Comparison of ENCODE assay signal across 24 cellular contexts in the genomic region with DNA sequence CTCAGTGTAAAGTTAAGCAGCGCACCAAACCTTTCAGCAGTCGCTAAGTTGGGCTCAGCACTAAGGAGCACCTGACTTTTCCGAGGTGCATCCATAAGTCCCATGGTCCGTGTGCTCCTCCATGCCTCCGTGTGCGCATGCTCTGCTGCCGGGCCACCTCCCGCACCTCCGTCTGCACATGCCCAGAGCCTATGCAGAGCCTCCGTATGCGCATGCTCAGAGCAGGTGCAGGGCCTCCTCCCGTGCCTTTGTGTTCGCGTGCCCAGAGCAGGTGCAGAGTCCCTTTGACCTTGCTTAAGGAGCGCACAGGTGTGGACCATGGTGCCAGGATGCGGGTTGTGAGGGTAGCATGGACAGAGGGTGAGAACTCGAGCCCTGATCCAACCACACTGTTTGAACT. TPM values are rescaled to one million over a fixed set of nuclear protein-coding genes. Genes with fewer than 3 reads are reported as not detected.
DNase-seq lines count a peak whose midpoint lies in the region; ATAC-seq and TF ChIP-seq lines count a peak whose summit lies in the region.
"Had no signal": no experiment of that assay in that cellular context is flagged by ENCODE, and none has a peak within 500 bp of the region (broad histone marks: within the 10 kb centered on the region; RNA-seq: fewer than 3 reads in every experiment).

No MANE protein-coding gene starts in this region.

- TF ChIP-seq POLR2A in thyroid gland (IDR thresholded peaks at IDR 0.05) = no peak

- H3K4me1 ChIP-seq in H9 (ENCODE audit: insufficient read depth, low read length) (peaks cover 17% of the 10 kb centered on the region), thyroid gland (peaks cover 0 to 19% of the 10 kb centered on the region in 2 donors)
- H3K4me1 ChIP-seq: colonic mucosa had no signal

- H3K9me3 ChIP-seq in H9 (ENCODE audit: control insufficient read depth, low read depth, low read length) (no peaks in the 10 kb centered on the region), thyroid gland (no peaks in the 10 kb centered on the region)
- H3K9me3 ChIP-seq: colonic mucosa, esophagus muscularis mucosa, gastroesophageal sphincter, left lung, uterus had no signal

- no peak overlapping the region for H4K8ac ChIP-seq in H9 (replicated peaks; ENCODE audit: insufficient read length, low read depth, low read length)

- no peak overlapping the region for H4K5ac ChIP-seq in H9 (ENCODE audit: insufficient read length, low read depth, low read length)

- H2BK12ac ChIP-seq in H9 (ENCODE audit: insufficient read length, low read depth, low read length) = no peak overlapping the region

- H4K20me1 ChIP-seq in H9 (ENCODE audit: control insufficient read depth, insufficient read depth, insufficient read length) = no peaks in the 10 kb centered on the region

- H3K9me3 Mint-ChIP-seq in H9 = no peaks in the 10 kb centered on the region
- no peaks in the 10 kb centered on the region for H3K9me3 Mint-ChIP-seq in neural crest cell
- H3K9me3 Mint-ChIP-seq: activated CD8-positive, alpha-beta T cell treated with anti-CD3 and anti-CD28 coated beads for 36 hours; effector memory CD8-positive, alpha-beta T cell; nephron had no signal

- no peak overlapping the region for H3K4me2 ChIP-seq in H9 (ENCODE audit: insufficient read depth, insufficient read length, low read length)

- H3K9ac ChIP-seq in H9 (ENCODE audit: extremely low read depth, insufficient read length, low read length) = no peak overlapping the region

- H2BK15ac ChIP-seq in H9 (ENCODE audit: low read depth, low read length) = no peak overlapping the region

- H2BK5ac ChIP-seq in H9 (ENCODE audit: insufficient read length, low read length) = no peak overlapping the region

- peak; percentile 40 to 48 for ATAC-seq in left cardiac atrium
- no peak for ATAC-seq in GM18868 (IDR thresholded peaks at IDR 0.05; ENCODE audit: unreplicated experiment)
- no peak for ATAC-seq in activated CD4-positive, CD25-positive, alpha-beta regulatory T cell treated with anti-CD3 and anti-CD28 coated beads, Interleukin-2, amount 50 U/mL, for 24 hours
- ATAC-seq: activated CD8-positive, alpha-beta T cell treated with anti-CD3 and anti-CD28 coated beads for 36 hours; effector memory CD8-positive, alpha-beta T cell; gastroesophageal sphincter; left lung had no signal

- H2AFZ ChIP-seq in H9 (ENCODE audit: low read length) = no peak overlapping the region

- H3K4me3 ChIP-seq in thyroid gland (replicated peaks in 1 of 3) = no peak overlapping the region
- H3K4me3 ChIP-seq: colonic mucosa, esophagus muscularis mucosa, gastroesophageal sphincter, left lung, uterus had no signal

- H3K23me2 ChIP-seq in H9 (ENCODE audit: insufficient read length, low read depth, low read length, poor library complexity, severe bottlenecking) = no peaks in the 10 kb centered on the region

- H3K79me2 ChIP-seq in H9 (ENCODE audit: insufficient read depth, low read length) = peaks cover 2% of the 10 kb centered on the region; the same call in 1 of the 2 replicates

- no peak overlapping the region for H4K91ac ChIP-seq in H9 (ENCODE audit: insufficient read length, low read depth, low read length)

- H3K4ac ChIP-seq in H9 (ENCODE audit: low read depth, low read length) = no peak overlapping the region

- H3K4me1 Mint-ChIP-seq in H9 (peaks cover 82 to 88% of the 10 kb centered on the region in 2 experiments), neural crest cell (peaks cover 60% of the 10 kb centered on the region)

- peak; percentile 10 for DNase-seq in COR-L47 (lab: John Stamatoyannopoulos, UW)
- DNase-seq in H9 = peak; percentile 85
- DNase-seq in left cardiac atrium = no peak
- no peak for DNase-seq in neural crest cell (ENCODE audit: low read depth, low spot score)
- DNase-seq in stimulated activated CD8-positive, alpha-beta memory T cell treated with anti-CD3 and anti-CD28 coated beads, Interleukin-4, amount 100 ng/mL, for 48 hours = no peak
- no peak for DNase-seq in thyroid gland
- DNase-seq: activated CD8-positive, alpha-beta T cell treated with anti-CD3 and anti-CD28 coated beads for 36 hours; activated gamma-delta T cell treated with Interleukin-2 at 50 U/mL for 16 hours; activated T-cell treated with anti-CD3 and anti-CD28 coated beads, Interleukin-2, amount 50 U/mL, for 1 hour; brain microvascular endothelial cell; colonic mucosa; effector memory CD8-positive, alpha-beta T cell; Karpas-422; left lung; MV-4-11; NCI-H187; NCI-H446; T-helper 9 cell; uterus had no signal

- H3K14ac ChIP-seq in H9 (ENCODE audit: insufficient read depth, low read length) = no peak overlapping the region

- intact Hi-C loops in left cardiac atrium (cut with DNase I) (no loop called here), thyroid gland (cut with DNase I) (no loop called here)

- no peak overlapping the region for H3K18ac ChIP-seq in H9 (ENCODE audit: insufficient read length, low read depth, low read length)

- no peak overlapping the region for H2BK20ac ChIP-seq in H9 (ENCODE audit: low read depth, low read length, poor library complexity, severe bottlenecking)

- H3K79me1 ChIP-seq in H9 (ENCODE audit: insufficient read depth, low read depth, low read length, poor library complexity, severe bottlenecking) = no peaks in the 10 kb centered on the region

- H3K27ac ChIP-seq in H9 (ENCODE audit: insufficient read length, low read depth, low read length) = no peak overlapping the region
- no peak overlapping the region for H3K27ac ChIP-seq in thyroid gland
- H3K27ac ChIP-seq: brain microvascular endothelial cell, colonic mucosa, esophagus muscularis mucosa, gastroesophageal sphincter, left lung, uterus had no signal

- no peak overlapping the region for H3K56ac ChIP-seq in H9 (ENCODE audit: insufficient read length, low read depth, low read length)

- no peak overlapping the region for H3T11ph ChIP-seq in H9 (ENCODE audit: low read length)

- no peak overlapping the region for H3K23ac ChIP-seq in H9 (ENCODE audit: insufficient read length, low read depth, low read length)

- no peaks in the 10 kb centered on the region for H3K27me3 ChIP-seq in H9 (ENCODE audit: insufficient read depth, low read length)
- no peaks in the 10 kb centered on the region for H3K27me3 ChIP-seq in thyroid gland
- H3K27me3 ChIP-seq: brain microvascular endothelial cell, colonic mucosa, esophagus muscularis mucosa, gastroesophageal sphincter, left lung, uterus had no signal

- H2BK120ac ChIP-seq in H9 (ENCODE audit: low read depth, low read length, poor library complexity, severe bottlenecking) = no peak overlapping the region

- no peak overlapping the region for H2AK5ac ChIP-seq in H9 (ENCODE audit: insufficient read length, low read length)

- WGBS in H9 (ENCODE audit: extremely low coverage, insufficient read length, low lambda C conversion rate) = no CpG with 5 or more reads among the region's 17 CpGs
- 94 to 95% methylated on average over 9 to 17 of the region's 17 CpGs for WGBS in thyroid gland, 2 donors

- no peaks in the 10 kb centered on the region for H3K36me3 ChIP-seq in thyroid gland
- H3K36me3 ChIP-seq: brain microvascular endothelial cell, colonic mucosa, gastroesophageal sphincter, uterus had no signal

- H3K27ac Mint-ChIP-seq in H9 (peak overlapping the region; percentile 49 to 96 (median 90); a peak in 6 of 7 replicates), neural crest cell (ENCODE audit: unreplicated experiment) (peak overlapping the region; percentile 67)
- H3K27ac Mint-ChIP-seq: activated CD8-positive, alpha-beta T cell treated with anti-CD3 and anti-CD28 coated beads for 36 hours; effector memory CD8-positive, alpha-beta T cell had no signal

- TF ChIP-seq CTCF in H9 (conservative IDR thresholded peaks at IDR 0.05) = no peak
- TF ChIP-seq CTCF in neural crest cell (conservative IDR thresholded peaks at IDR 0.05) = no peak
- TF ChIP-seq CTCF in thyroid gland (IDR thresholded peaks at IDR 0.05) = no peak

- peak overlapping the region; percentile 31 to 35; a peak in 4 of 5 replicates for H3K4me3 Mint-ChIP-seq in H9
- H3K4me3 Mint-ChIP-seq in neural crest cell = no peak overlapping the region
- H3K4me3 Mint-ChIP-seq: activated CD8-positive, alpha-beta T cell treated with anti-CD3 and anti-CD28 coated beads for 36 hours; effector memory CD8-positive, alpha-beta T cell; nephron had no signal

- H3K36me3 Mint-ChIP-seq in H9 (ENCODE audit: insufficient read depth in 1 of 3, low read depth in 3 of 3) = peaks cover 0 to 5% (median 3%) of the 10 kb centered on the region in 3 experiments; a peak in 3 of 7 replicates
- H3K36me3 Mint-ChIP-seq in neural crest cell (ENCODE audit: low read depth) = no peaks in the 10 kb centered on the region

- H3K27me3 Mint-ChIP-seq in H9 (ENCODE audit: low read depth) (no peaks in the 10 kb centered on the region; the same call in 1 of the 2 replicates), neural crest cell (ENCODE audit: low read depth) (no peaks in the 10 kb centered on the region)
- H3K27me3 Mint-ChIP-seq: activated CD8-positive, alpha-beta T cell treated with anti-CD3 and anti-CD28 coated beads for 36 hours; effector memory CD8-positive, alpha-beta T cell had no signal

RNA-seq across cellular contexts. Expression of gene ATP11A, which starts 46.0 kb away (rescaled TPM):
- 61.6 and 65.3 TPM in 2 replicates for total RNA-seq in H9 (2021)
- total RNA-seq in left cardiac atrium = 10 to 100 TPM; 58.5 to 69.9 TPM
- 97.4 and 99.1 TPM in 2 replicates for total RNA-seq in neural crest cell
- total RNA-seq in thyroid gland = 10 to 100 TPM; 32.1 to 83.6 (median 46.2) TPM

Comparison
In these comparisons a context has a peak if more than half of its experiments do, and no peak if none do; other contexts are left out.
1. DNase-seq: peak in COR-L47 (single experiment) and H9 (single experiment); none in left cardiac atrium (single experiment), neural crest cell (single experiment), stimulated activated CD8-positive, alpha-beta memory T cell treated with anti-CD3 and anti-CD28 coated beads, Interleukin-4, amount 100 ng/mL, for 48 hours (single experiment) and thyroid gland (0 of 2).
2. ATAC-seq: peak in left cardiac atrium (2 of 2); none in GM18868 (single experiment) and activated CD4-positive, CD25-positive, alpha-beta regulatory T cell treated with anti-CD3 and anti-CD28 coated beads, Interleukin-2, amount 50 U/mL, for 24 hours (0 of 2).